ENCODE assay signal across 1 cellular context in genomic region chr3:49689046-49689886, GRCh38.
TF ChIP-seq lines count a peak whose summit lies in the region.

MST1 (minus strand) TSS chr3:49689474; CDS start chr3:49688691, 783 bp downstream.
RNF123 (plus strand) TSS chr3:49689557; CDS start chr3:49691166, 1,609 bp downstream.

TF ChIP-seq in GM12878, 131 proteins besides CTCF, POLR2A, EP300 and RAD21 (continued from another document):
- TF ChIP-seq SKIL (IDR thresholded peaks at IDR 0.05; ENCODE audit: low read depth, poor library complexity, severe bottlenecking) = no peak
- TF ChIP-seq NFXL1 (IDR thresholded peaks at IDR 0.05; ENCODE audit: borderline replicate concordance) = no peak
- peak; percentile 76; the same call in 1 of the 2 replicates for TF ChIP-seq ASH2L (IDR thresholded peaks at IDR 0.05; ENCODE audit: borderline replicate concordance, low read depth)
- TF ChIP-seq RUNX3 (IDR thresholded peaks at IDR 0.05; ENCODE audit: low read length) = peak; percentile 39; the same call in 1 of the 2 replicates
- TF ChIP-seq RELA (IDR thresholded peaks at IDR 0.05; ENCODE audit: borderline replicate concordance, partially characterized antibody) = peak; percentile 81
- peak; percentile 87 for TF ChIP-seq ZBTB11 (CRISPR knock-in tag; IDR thresholded peaks at IDR 0.05)
- TF ChIP-seq ZNF207 (IDR thresholded peaks at IDR 0.05; ENCODE audit: borderline replicate concordance) = peak; percentile 69; the same call in 1 of the 2 replicates
- no peak; the same call in 1 of the 2 replicates for TF ChIP-seq CEBPZ (IDR thresholded peaks at IDR 0.05; ENCODE audit: low read depth, low read length)
- TF ChIP-seq NKRF (conservative IDR thresholded peaks at IDR 0.05) = peak; percentile 87
